In the genomic region with DNA sequence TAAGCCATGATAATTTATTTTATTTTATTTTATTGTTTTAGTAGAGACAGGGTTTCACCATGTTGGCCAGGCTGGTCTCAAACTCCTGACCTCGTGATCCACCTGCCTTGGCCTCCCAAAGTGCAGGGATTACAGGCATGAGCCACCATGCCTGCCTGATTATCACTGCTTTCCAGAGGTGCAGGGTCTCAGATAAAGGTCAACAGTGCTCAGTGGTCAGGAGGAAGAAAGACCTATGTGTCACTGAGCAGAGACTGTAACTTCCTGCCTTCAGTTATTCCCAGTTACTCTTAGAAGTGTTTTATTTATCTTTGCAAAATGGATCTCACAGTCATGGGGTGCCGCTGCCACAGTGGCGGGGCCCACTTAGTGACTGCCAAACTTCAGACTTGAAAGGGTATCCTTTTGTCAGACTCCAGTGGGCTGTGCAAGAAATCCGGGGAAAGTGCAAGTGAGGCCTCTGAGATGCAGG, we compare ENCODE assay signal across 29 cellular contexts. TPM values are rescaled to one million over a fixed set of nuclear protein-coding genes. Genes with fewer than 3 reads are reported as not detected.
DNase-seq lines count a peak whose midpoint lies in the region; ATAC-seq and TF ChIP-seq lines count a peak whose summit lies in the region.
"Had no signal": no experiment of that assay in that cellular context is flagged by ENCODE, and none has a peak within 500 bp of the region (broad histone marks: within the 10 kb centered on the region; RNA-seq: fewer than 3 reads in every experiment).

No MANE protein-coding gene starts in this region.

- DNase-seq in stimulated activated naive CD8-positive, alpha-beta T cell treated with anti-CD3 and anti-CD28 coated beads, Interleukin-15, Interleukin-2, amounts not matched to agents 100 U/mL and 50 U/mL, for 24 hours = no peak
- no peak for DNase-seq in stimulated activated naive CD8-positive, alpha-beta T cell treated with anti-CD3 and anti-CD28 coated beads, Interleukin-15, amount 100 ng/mL, for 72 hours
- DNase-seq in chondrocyte (ENCODE audit: low spot score) = peak; percentile 14
- DNase-seq in naive thymus-derived CD4-positive, alpha-beta T cell = no peak
- DNase-seq in G401 (ENCODE audit: low spot score) = no peak
- no peak for DNase-seq in T1000 (lab: John Stamatoyannopoulos, UW)
- DNase-seq: activated CD4-positive, alpha-beta T cell treated with anti-CD3 and anti-CD28 coated beads, Interleukin-2, amount 10 ng/mL, durations not matched to agents 7 days and 5 days; activated CD8-positive, alpha-beta memory T cell treated with anti-CD3 and anti-CD28 coated beads, Interleukin-2, amount 10 ng/mL, durations not matched to agents 7 days and 5 days; activated gamma-delta T cell treated with Interleukin-2 at 50 U/mL for 16 hours; activated T-cell treated with anti-CD3 and anti-CD28 coated beads, Interleukin-2, amount 50 U/mL, for 48 hours; AML-193; amniotic stem cell; CD4-positive, alpha-beta memory T cell; cerebellar nuclear complex; heart right ventricle; kidney; natural killer cell; NCI-H1417 treated with DMSO at 0.1 percent for 48 hours; NCI-H2029 treated with DMSO at 0.1 percent for 48 hours; NCI-H526 treated with DMSO at 0.1 percent for 48 hours; NK-92 treated with Interleukin-12 subunit alpha and Interleukin-12 subunit beta, amount 100 ng/mL, for 24 hours; ovary; SHP77; stimulated activated naive B cell treated with anti-CD40 and anti-IgM and Interleukin-4, amounts not matched to agents 10 μg/mL and 1 μg/mL and 100 μg/mL, for 72 hours had no signal

- intact Hi-C loops in naive thymus-derived CD4-positive, alpha-beta T cell (cut with micrococcal nuclease) = no loop called here

- ATAC-seq in stimulated activated naive CD8-positive, alpha-beta T cell treated with anti-CD3 and anti-CD28 coated beads, Interleukin-15, Interleukin-2, amounts not matched to agents 100 U/mL and 50 U/mL, for 24 hours = peak; percentile 69
- ATAC-seq in stimulated activated naive CD8-positive, alpha-beta T cell treated with anti-CD3 and anti-CD28 coated beads, Interleukin-15, amount 100 ng/mL, for 72 hours = no peak
- ATAC-seq in naive thymus-derived CD4-positive, alpha-beta T cell = no peak
- ATAC-seq in HG02642 (IDR thresholded peaks at IDR 0.05; ENCODE audit: poor library complexity, unreplicated experiment) = no peak
- ATAC-seq: activated CD8-positive, alpha-beta memory T cell treated with anti-CD3 and anti-CD28 coated beads, Interleukin-2, amount 10 ng/mL, durations not matched to agents 7 days and 5 days; heart right ventricle; stimulated activated naive B cell treated with anti-CD40 and anti-IgM and Interleukin-4, amounts not matched to agents 10 μg/mL and 1 μg/mL and 100 μg/mL, for 72 hours had no signal

- H3K36me3 ChIP-seq in naive thymus-derived CD4-positive, alpha-beta T cell (ENCODE audit: control insufficient read depth in 2 of 3, insufficient read depth in 3 of 3, low read length in 3 of 3) = no peaks in the 10 kb centered on the region
- H3K36me3 ChIP-seq: HAP-1, heart right ventricle, ovary had no signal

- H3K27me3 ChIP-seq in naive thymus-derived CD4-positive, alpha-beta T cell (ENCODE audit: control insufficient read depth in 2 of 2, insufficient read depth in 2 of 2, low read length in 2 of 2) = no peaks in the 10 kb centered on the region
- H3K27me3 ChIP-seq: heart right ventricle, ovary had no signal

- in situ Hi-C loops in G401 (cut with HindIII; ENCODE audit: low sequenced_read_pairs) = no loop called here

- H3K4me1 Mint-ChIP-seq in stimulated activated naive CD8-positive, alpha-beta T cell treated with anti-CD3 and anti-CD28 coated beads, Interleukin-15, amount 100 ng/mL, for 72 hours = peaks cover 6% of the 10 kb centered on the region
- H3K4me1 Mint-ChIP-seq in chondrocyte (ENCODE audit: low read depth) = peaks cover 8% of the 10 kb centered on the region
- peaks cover 0 to 19% (median 0%) of the 10 kb centered on the region in 7 donors for H3K4me1 Mint-ChIP-seq in naive thymus-derived CD4-positive, alpha-beta T cell
- H3K4me1 Mint-ChIP-seq: activated CD8-positive, alpha-beta memory T cell treated with anti-CD3 and anti-CD28 coated beads, Interleukin-2, amount 10 ng/mL, durations not matched to agents 7 days and 5 days had no signal

- H3K27ac ChIP-seq in naive thymus-derived CD4-positive, alpha-beta T cell (ENCODE audit: low read depth, low read length) = no peak overlapping the region
- H3K27ac ChIP-seq: heart right ventricle, KMS-11, ovary, skin epidermis had no signal

- CTCF ChIA-PET in naive thymus-derived CD4-positive, alpha-beta T cell (lab: Charles Lee) = no interaction called here

- H3K9me3 ChIP-seq in naive thymus-derived CD4-positive, alpha-beta T cell (ENCODE audit: control insufficient read depth in 2 of 3, low read length in 3 of 3) = peaks cover 3 to 20% (median 11%) of the 10 kb centered on the region in 3 experiments
- H3K9me3 ChIP-seq: ovary had no signal

- POLR2A ChIA-PET in naive thymus-derived CD4-positive, alpha-beta T cell (lab: Charles Lee) = no interaction called here

- TF ChIP-seq CTCF in chondrocyte (IDR thresholded peaks at IDR 0.05) = no peak

- H3K4me3 Mint-ChIP-seq in stimulated activated naive CD8-positive, alpha-beta T cell treated with anti-CD3 and anti-CD28 coated beads, Interleukin-15, amount 100 ng/mL, for 72 hours = no peak overlapping the region
- H3K4me3 Mint-ChIP-seq in chondrocyte (ENCODE audit: unreplicated experiment) = no peak overlapping the region
- H3K4me3 Mint-ChIP-seq in naive thymus-derived CD4-positive, alpha-beta T cell = peak overlapping the region in 2 of 10 donors; percentile 32 to 64
- H3K4me3 Mint-ChIP-seq: activated CD4-positive, alpha-beta T cell treated with anti-CD3 and anti-CD28 coated beads, Interleukin-2, amount 10 ng/mL, durations not matched to agents 7 days and 5 days; activated CD8-positive, alpha-beta memory T cell treated with anti-CD3 and anti-CD28 coated beads, Interleukin-2, amount 10 ng/mL, durations not matched to agents 7 days and 5 days; brain; CD4-positive, alpha-beta memory T cell; natural killer cell; stimulated activated naive B cell treated with anti-CD40 and anti-IgM and Interleukin-4, amounts not matched to agents 10 μg/mL and 1 μg/mL and 100 μg/mL, for 72 hours had no signal

- H3K9me3 Mint-ChIP-seq in stimulated activated naive CD8-positive, alpha-beta T cell treated with anti-CD3 and anti-CD28 coated beads, Interleukin-15, amount 100 ng/mL, for 72 hours = peaks cover 15 to 22% of the 10 kb centered on the region in 2 donors
- H3K9me3 Mint-ChIP-seq in chondrocyte (ENCODE audit: low read depth) = peaks cover 14% of the 10 kb centered on the region
- peaks cover 0 to 25% (median 12%) of the 10 kb centered on the region in 11 donors for H3K9me3 Mint-ChIP-seq in naive thymus-derived CD4-positive, alpha-beta T cell

- no peak overlapping the region for H3K27ac Mint-ChIP-seq in stimulated activated naive CD8-positive, alpha-beta T cell treated with anti-CD3 and anti-CD28 coated beads, Interleukin-15, amount 100 ng/mL, for 72 hours
- no peak overlapping the region for H3K27ac Mint-ChIP-seq in chondrocyte (ENCODE audit: unreplicated experiment)
- H3K27ac Mint-ChIP-seq in naive thymus-derived CD4-positive, alpha-beta T cell = peak overlapping the region in 5 of 9 donors; percentile 42 to 89 (median 61)
- H3K27ac Mint-ChIP-seq: activated CD4-positive, alpha-beta T cell treated with anti-CD3 and anti-CD28 coated beads, Interleukin-2, amount 10 ng/mL, durations not matched to agents 7 days and 5 days; activated CD8-positive, alpha-beta memory T cell treated with anti-CD3 and anti-CD28 coated beads, Interleukin-2, amount 10 ng/mL, durations not matched to agents 7 days and 5 days; natural killer cell; stimulated activated naive B cell treated with anti-CD40 and anti-IgM and Interleukin-4, amounts not matched to agents 10 μg/mL and 1 μg/mL and 100 μg/mL, for 72 hours had no signal

- no peak overlapping the region for H3K4me3 ChIP-seq in naive thymus-derived CD4-positive, alpha-beta T cell (ENCODE audit: low read length)
- H3K4me3 ChIP-seq: HAP-1, heart right ventricle, ovary, skin epidermis had no signal

- H3K27me3 Mint-ChIP-seq in stimulated activated naive CD8-positive, alpha-beta T cell treated with anti-CD3 and anti-CD28 coated beads, Interleukin-15, amount 100 ng/mL, for 72 hours = no peaks in the 10 kb centered on the region
- no peaks in the 10 kb centered on the region for H3K27me3 Mint-ChIP-seq in chondrocyte (ENCODE audit: low read depth)
- no peaks in the 10 kb centered on the region for H3K27me3 Mint-ChIP-seq in naive thymus-derived CD4-positive, alpha-beta T cell
- H3K27me3 Mint-ChIP-seq: activated CD4-positive, alpha-beta T cell treated with anti-CD3 and anti-CD28 coated beads, Interleukin-2, amount 10 ng/mL, durations not matched to agents 7 days and 5 days; activated CD8-positive, alpha-beta memory T cell treated with anti-CD3 and anti-CD28 coated beads, Interleukin-2, amount 10 ng/mL, durations not matched to agents 7 days and 5 days; brain; CD4-positive, alpha-beta memory T cell; stimulated activated naive B cell treated with anti-CD40 and anti-IgM and Interleukin-4, amounts not matched to agents 10 μg/mL and 1 μg/mL and 100 μg/mL, for 72 hours had no signal

- no peaks in the 10 kb centered on the region for H3K4me1 ChIP-seq in naive thymus-derived CD4-positive, alpha-beta T cell (ENCODE audit: control insufficient read depth in 2 of 2, insufficient read depth in 2 of 2, low read length in 2 of 2)
- H3K4me1 ChIP-seq: HAP-1 had no signal

- H3K36me3 Mint-ChIP-seq in chondrocyte (ENCODE audit: low read depth) = peaks cover 4% of the 10 kb centered on the region
- H3K36me3 Mint-ChIP-seq in naive thymus-derived CD4-positive, alpha-beta T cell = peaks cover 0 to 15% (median 12%) of the 10 kb centered on the region in 5 donors

RNA-seq across cellular contexts. Expression of a gene that starts 59.3 kb away (rescaled TPM):
- total RNA-seq in chondrocyte = 30.5 to 55.2 TPM (median 31.3 TPM) in 3 replicates
- 10 to 100 TPM; 16.7 to 25.1 (median 18.5) TPM for total RNA-seq in naive thymus-derived CD4-positive, alpha-beta T cell
- 1 to 10 TPM; 6.3 to 9.7 TPM for polyA plus RNA-seq in naive thymus-derived CD4-positive, alpha-beta T cell
- 7.5 and 8.0 TPM in 2 replicates for total RNA-seq in G401 (2014; rRNA removed; shearing (Covaris generic))

Comparison
In these comparisons a context has a peak if more than half of its experiments do, and no peak if none do; other contexts are left out.
1. H3K27ac Mint-ChIP-seq: peak in naive thymus-derived CD4-positive, alpha-beta T cell (5 of 9); none in stimulated activated naive CD8-positive, alpha-beta T cell treated with anti-CD3 and anti-CD28 coated beads, Interleukin-15, amount 100 ng/mL, for 72 hours (0 of 2) and chondrocyte (single experiment).